20 cellular contexts compared by ENCODE assay signal in the genomic region with DNA sequence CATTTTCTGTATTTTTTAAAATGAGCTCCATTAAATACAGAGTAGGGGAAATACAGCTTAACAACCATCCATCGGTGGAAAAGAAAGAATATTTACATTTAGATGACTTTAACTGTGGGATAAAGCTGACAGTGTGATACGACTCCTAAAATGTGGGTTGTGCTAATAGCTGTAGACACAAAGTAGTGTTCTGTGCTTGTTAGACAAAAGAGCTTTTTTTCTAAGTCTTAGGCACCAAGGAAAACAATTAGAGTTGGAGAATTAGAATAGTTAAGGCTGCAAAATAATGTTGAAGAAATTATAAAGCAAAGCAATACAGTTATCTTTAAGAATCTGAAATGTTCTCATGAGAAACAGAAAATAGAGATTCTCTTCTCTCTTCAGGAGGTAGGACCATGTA.
DNase-seq lines count a peak whose midpoint lies in the region; ATAC-seq lines count a peak whose summit lies in the region.
"Had no signal": no experiment of that assay in that cellular context is flagged by ENCODE, and none has a peak within 500 bp of the region (broad histone marks: within the 10 kb centered on the region; RNA-seq: fewer than 3 reads in every experiment).

No MANE protein-coding gene starts in this region.

- intact Hi-C loops in naive thymus-derived CD4-positive, alpha-beta T cell (cut with micrococcal nuclease), result no loop called here

- POLR2A ChIA-PET in naive thymus-derived CD4-positive, alpha-beta T cell (lab: Charles Lee), result no interaction called here

- H3K27me3 ChIP-seq in naive thymus-derived CD4-positive, alpha-beta T cell (ENCODE audit: control insufficient read depth in 2 of 2, insufficient read depth in 2 of 2, low read length in 2 of 2), result no peaks in the 10 kb centered on the region
- H3K27me3 ChIP-seq: BE2C; BLaER1 treated with 17β-estradiol and CSF1 and Interleukin-3, amounts not matched to agents 10 nM and 100 nM had no signal

- H3K27me3 Mint-ChIP-seq in naive thymus-derived CD4-positive, alpha-beta T cell, result no peaks in the 10 kb centered on the region
- H3K27me3 Mint-ChIP-seq: CD4-positive, alpha-beta memory T cell had no signal

- no peaks in the 10 kb centered on the region for H3K4me1 Mint-ChIP-seq in naive thymus-derived CD4-positive, alpha-beta T cell
- H3K4me1 Mint-ChIP-seq: CD4-positive, alpha-beta memory T cell had no signal

- no peaks in the 10 kb centered on the region for H3K9me3 ChIP-seq in naive thymus-derived CD4-positive, alpha-beta T cell (ENCODE audit: control insufficient read depth in 2 of 3, low read length in 3 of 3)
- H3K9me3 ChIP-seq: BE2C; BLaER1 treated with 17β-estradiol and CSF1 and Interleukin-3, amounts not matched to agents 10 nM and 100 nM had no signal

- no peaks in the 10 kb centered on the region for H3K4me1 ChIP-seq in naive thymus-derived CD4-positive, alpha-beta T cell (ENCODE audit: control insufficient read depth in 2 of 2, insufficient read depth in 2 of 2, low read length in 2 of 2)
- H3K4me1 ChIP-seq: BE2C; BLaER1 treated with 17β-estradiol and CSF1 and Interleukin-3, amounts not matched to agents 10 nM and 100 nM had no signal

- no peak overlapping the region for H3K4me3 ChIP-seq in naive thymus-derived CD4-positive, alpha-beta T cell (ENCODE audit: low read length)
- H3K4me3 ChIP-seq: BLaER1 treated with 17β-estradiol and CSF1 and Interleukin-3, amounts not matched to agents 10 nM and 100 nM; GM23248 had no signal

- H3K9me3 Mint-ChIP-seq in naive thymus-derived CD4-positive, alpha-beta T cell, result peaks cover 0 to 13% (median 0%) of the 10 kb centered on the region in 11 donors

- CTCF ChIA-PET in naive thymus-derived CD4-positive, alpha-beta T cell (lab: Charles Lee), result no interaction called here

- H3K4me3 Mint-ChIP-seq in naive thymus-derived CD4-positive, alpha-beta T cell, result no peak overlapping the region
- H3K4me3 Mint-ChIP-seq: CD4-positive, alpha-beta memory T cell had no signal

- H3K27ac Mint-ChIP-seq in naive thymus-derived CD4-positive, alpha-beta T cell, result no peak overlapping the region
- H3K27ac Mint-ChIP-seq: CD4-positive, alpha-beta memory T cell had no signal

- no peak overlapping the region for H3K27ac ChIP-seq in naive thymus-derived CD4-positive, alpha-beta T cell (ENCODE audit: low read depth, low read length)
- H3K27ac ChIP-seq: 22Rv1; BLaER1 treated with 17β-estradiol and CSF1 and Interleukin-3, amounts not matched to agents 10 nM and 100 nM; GM23248 had no signal

- H3K36me3 ChIP-seq in naive thymus-derived CD4-positive, alpha-beta T cell (ENCODE audit: control insufficient read depth in 2 of 3, insufficient read depth in 3 of 3, low read length in 3 of 3), result no peaks in the 10 kb centered on the region
- H3K36me3 ChIP-seq: BE2C; BLaER1 treated with 17β-estradiol and CSF1 and Interleukin-3, amounts not matched to agents 10 nM and 100 nM had no signal

- ATAC-seq in GM21717 (IDR thresholded peaks at IDR 0.05; ENCODE audit: unreplicated experiment) (no peak), HG03159 (IDR thresholded peaks at IDR 0.05; ENCODE audit: unreplicated experiment) (no peak), HG02852 (IDR thresholded peaks at IDR 0.05; ENCODE audit: unreplicated experiment) (no peak)
- ATAC-seq in naive thymus-derived CD4-positive, alpha-beta T cell, result no peak

- DNase-seq in Ammon's horn (ENCODE audit: low spot score), result peak; percentile 11
- peak; percentile 2 for DNase-seq in foreskin melanocyte
- peak; percentile 53 for DNase-seq in medulla oblongata (ENCODE audit: extremely low spot score)
- peak; percentile 22 for DNase-seq in putamen (ENCODE audit: low spot score)
- DNase-seq in naive thymus-derived CD4-positive, alpha-beta T cell, result no peak
- DNase-seq: BE2C; Calu3; CD4-positive, alpha-beta memory T cell; COR-L47; DMS53; DMS79 treated with DMSO at 0.1 percent for 48 hours; GF-D8; GM23248; H7; HCEC 1CT had no signal

- no peaks in the 10 kb centered on the region for H3K36me3 Mint-ChIP-seq in naive thymus-derived CD4-positive, alpha-beta T cell
- H3K36me3 Mint-ChIP-seq: CD4-positive, alpha-beta memory T cell had no signal

Comparison
In these comparisons a context has a peak if more than half of its experiments do, and no peak if none do; other contexts are left out.
1. DNase-seq: peak in Ammon's horn (single experiment), foreskin melanocyte (single experiment), medulla oblongata (single experiment) and putamen (single experiment); none in naive thymus-derived CD4-positive, alpha-beta T cell (0 of 9).